20 cellular contexts compared by ENCODE assay signal in genomic region chr12:24256636-24257150, GRCh38.
"Had no signal": no experiment of that assay in that cellular context is flagged by ENCODE, and none has a peak within 500 bp of the region (broad histone marks: within the 10 kb centered on the region; RNA-seq: fewer than 3 reads in every experiment).

No MANE protein-coding gene starts in this region.

- H3K9me3 ChIP-seq: gastroesophageal sphincter, thyroid gland had no signal

- H3K36me3 Mint-ChIP-seq: activated CD8-positive, alpha-beta memory T cell treated with anti-CD3 and anti-CD28 coated beads, Interleukin-2, amount 10 ng/mL, durations not matched to agents 7 days and 5 days; activated naive CD4-positive, alpha-beta T cell treated with anti-CD3 and anti-CD28 coated beads, Interleukin-2, amount 10 ng/mL, durations not matched to agents 7 days and 5 days; natural killer cell treated with Interleukin-12 subunit alpha and Interleukin-12 subunit beta and Interleukin-15 and Interleukin-18, amount 100 ng/mL, for 72 hours; stimulated activated naive B cell treated with anti-CD40 and anti-IgM and Interleukin-4, amounts not matched to agents 10 μg/mL and 1 μg/mL and 100 μg/mL, for 72 hours; T-cell had no signal

- H3K4me3 ChIP-seq: gastroesophageal sphincter, heart right ventricle, skin epidermis, thyroid gland had no signal

- H3K36me3 ChIP-seq: gastroesophageal sphincter, heart right ventricle, thyroid gland had no signal

- H2AFZ ChIP-seq: parathyroid adenoma had no signal

- FAIRE-seq: astrocyte, endometrium, urothelium cell line had no signal

- H3K27ac ChIP-seq: gastroesophageal sphincter, heart right ventricle, parathyroid adenoma, skin epidermis, thyroid gland had no signal

- H3K27ac Mint-ChIP-seq: activated CD8-positive, alpha-beta memory T cell treated with anti-CD3 and anti-CD28 coated beads, Interleukin-2, amount 10 ng/mL, durations not matched to agents 7 days and 5 days; activated naive CD4-positive, alpha-beta T cell treated with anti-CD3 and anti-CD28 coated beads, Interleukin-2, amount 10 ng/mL, durations not matched to agents 7 days and 5 days; activated T-helper 2 cell treated with anti-CD3 and anti-CD28 coated beads, Interferon-gamma antibody, Interleukin-2, Interleukin-4, amounts not matched to agents 10 μg/mL and 5 μg/mL and 100 μg/mL, durations not matched to agents 14 hours and 24 hours and 36 hours; natural killer cell treated with Interleukin-12 subunit alpha and Interleukin-12 subunit beta and Interleukin-15 and Interleukin-18, amount 100 ng/mL, for 72 hours; stimulated activated naive B cell treated with anti-CD40 and anti-IgM and Interleukin-4, amounts not matched to agents 10 μg/mL and 1 μg/mL and 100 μg/mL, for 72 hours; T-cell had no signal

- ATAC-seq: activated CD8-positive, alpha-beta memory T cell treated with anti-CD3 and anti-CD28 coated beads, Interleukin-2, amount 10 ng/mL, durations not matched to agents 7 days and 5 days; gastroesophageal sphincter; heart right ventricle; natural killer cell treated with Interleukin-12 subunit alpha and Interleukin-12 subunit beta and Interleukin-15 and Interleukin-18, amount 100 ng/mL, for 72 hours; stimulated activated naive B cell treated with anti-CD40 and anti-IgM and Interleukin-4, amounts not matched to agents 10 μg/mL and 1 μg/mL and 100 μg/mL, for 72 hours; T-cell had no signal

- H3K27me3 Mint-ChIP-seq: activated CD8-positive, alpha-beta memory T cell treated with anti-CD3 and anti-CD28 coated beads, Interleukin-2, amount 10 ng/mL, durations not matched to agents 7 days and 5 days; activated naive CD4-positive, alpha-beta T cell treated with anti-CD3 and anti-CD28 coated beads, Interleukin-2, amount 10 ng/mL, durations not matched to agents 7 days and 5 days; natural killer cell treated with Interleukin-12 subunit alpha and Interleukin-12 subunit beta and Interleukin-15 and Interleukin-18, amount 100 ng/mL, for 72 hours; T-cell had no signal

- H3K4me1 ChIP-seq: gastroesophageal sphincter, heart right ventricle, parathyroid adenoma had no signal

- DNase-seq: activated CD4-positive, CD25-positive, alpha-beta regulatory T cell treated with anti-CD3 and anti-CD28 coated beads, Interleukin-2, amount 50 U/mL, for 72 hours; activated CD8-positive, alpha-beta memory T cell treated with anti-CD3 and anti-CD28 coated beads, Interleukin-2, amount 10 ng/mL, durations not matched to agents 7 days and 5 days; activated naive CD4-positive, alpha-beta T cell treated with anti-CD3 and anti-CD28 coated beads, Interleukin-2, amount 10 ng/mL, durations not matched to agents 7 days and 5 days; activated T-cell treated with anti-CD3 and anti-CD28 coated beads, Interleukin-2, amount 50 U/mL, for 1 hour; heart right ventricle; kidney glomerular epithelial cell; stimulated activated CD4-positive, alpha-beta T cell treated with anti-CD3 and anti-CD28 coated beads, Interleukin-15, amount 100 ng/mL, for 24 hours; stimulated activated CD4-positive, alpha-beta T cell treated with anti-CD3 and anti-CD28 coated beads, Interleukin-4, amount 100 ng/mL, for 1 hour; stimulated activated naive B cell treated with anti-CD40 and anti-IgM and Interleukin-4, amounts not matched to agents 10 μg/mL and 1 μg/mL and 100 μg/mL, for 72 hours; T-cell; T1000; thyroid gland had no signal

- H3K4me1 Mint-ChIP-seq: activated CD8-positive, alpha-beta memory T cell treated with anti-CD3 and anti-CD28 coated beads, Interleukin-2, amount 10 ng/mL, durations not matched to agents 7 days and 5 days; activated naive CD4-positive, alpha-beta T cell treated with anti-CD3 and anti-CD28 coated beads, Interleukin-2, amount 10 ng/mL, durations not matched to agents 7 days and 5 days; stimulated activated naive B cell treated with anti-CD40 and anti-IgM and Interleukin-4, amounts not matched to agents 10 μg/mL and 1 μg/mL and 100 μg/mL, for 72 hours; T-cell had no signal

- H3K9ac ChIP-seq: parathyroid adenoma had no signal

- H3K4me3 Mint-ChIP-seq: activated CD8-positive, alpha-beta memory T cell treated with anti-CD3 and anti-CD28 coated beads, Interleukin-2, amount 10 ng/mL, durations not matched to agents 7 days and 5 days; activated naive CD4-positive, alpha-beta T cell treated with anti-CD3 and anti-CD28 coated beads, Interleukin-2, amount 10 ng/mL, durations not matched to agents 7 days and 5 days; natural killer cell treated with Interleukin-12 subunit alpha and Interleukin-12 subunit beta and Interleukin-15 and Interleukin-18, amount 100 ng/mL, for 72 hours; stimulated activated naive B cell treated with anti-CD40 and anti-IgM and Interleukin-4, amounts not matched to agents 10 μg/mL and 1 μg/mL and 100 μg/mL, for 72 hours; T-cell had no signal

- H3K27me3 ChIP-seq: gastroesophageal sphincter, heart right ventricle, thyroid gland had no signal

- H3K9me3 Mint-ChIP-seq: activated T-helper 2 cell treated with anti-CD3 and anti-CD28 coated beads, Interferon-gamma antibody, Interleukin-2, Interleukin-4, amounts not matched to agents 10 μg/mL and 5 μg/mL and 100 μg/mL, durations not matched to agents 14 hours and 24 hours and 36 hours had no signal

- H3K79me2 ChIP-seq: parathyroid adenoma had no signal
